Comparison of ENCODE assay signal across 1 cellular context in genomic region chr3:196177567-196177966, GRCh38.
A peak's percentile ranks its signal among the peaks of the same experiment; 100 is the strongest.
TF ChIP-seq lines count a peak whose summit lies in the region.

No MANE protein-coding gene starts in this region.

TF ChIP-seq in HepG2, 621 proteins besides CTCF, POLR2A, EP300 and RAD21:
- peak; percentile 54; the same call in 1 of the 2 replicates for TF ChIP-seq ETV5 (CRISPR knock-in tag; IDR thresholded peaks at IDR 0.05; ENCODE audit: borderline replicate concordance)
- TF ChIP-seq ZNF557 (CRISPR knock-in tag; IDR thresholded peaks at IDR 0.05): no peak
- TF ChIP-seq WIZ (CRISPR knock-in tag; IDR thresholded peaks at IDR 0.05): no peak
- TF ChIP-seq ZNF770 (CRISPR knock-in tag; IDR thresholded peaks at IDR 0.05): no peak
- TF ChIP-seq SAP130 (CRISPR knock-in tag; IDR thresholded peaks at IDR 0.05; ENCODE audit: low read depth): 0 out of 2 replicates have a peak, but pooled peaks have one; percentile 15
- TF ChIP-seq UBTF (CRISPR knock-in tag; IDR thresholded peaks at IDR 0.05): 0 out of 2 replicates have a peak, but pooled peaks have one; percentile 28
- TF ChIP-seq ZBTB38 (CRISPR knock-in tag; IDR thresholded peaks at IDR 0.05): 0 out of 2 replicates have a peak, but pooled peaks have one; percentile 20
- TF ChIP-seq MYC (CRISPR knock-in tag; IDR thresholded peaks at IDR 0.05; ENCODE audit: borderline replicate concordance): peak; percentile 30; the same call in 1 of the 2 replicates
- peak; percentile 49 for TF ChIP-seq ZNF687 (CRISPR knock-in tag; IDR thresholded peaks at IDR 0.05)
